Comparison of ENCODE assay signal across 9 cellular contexts in the genomic region with DNA sequence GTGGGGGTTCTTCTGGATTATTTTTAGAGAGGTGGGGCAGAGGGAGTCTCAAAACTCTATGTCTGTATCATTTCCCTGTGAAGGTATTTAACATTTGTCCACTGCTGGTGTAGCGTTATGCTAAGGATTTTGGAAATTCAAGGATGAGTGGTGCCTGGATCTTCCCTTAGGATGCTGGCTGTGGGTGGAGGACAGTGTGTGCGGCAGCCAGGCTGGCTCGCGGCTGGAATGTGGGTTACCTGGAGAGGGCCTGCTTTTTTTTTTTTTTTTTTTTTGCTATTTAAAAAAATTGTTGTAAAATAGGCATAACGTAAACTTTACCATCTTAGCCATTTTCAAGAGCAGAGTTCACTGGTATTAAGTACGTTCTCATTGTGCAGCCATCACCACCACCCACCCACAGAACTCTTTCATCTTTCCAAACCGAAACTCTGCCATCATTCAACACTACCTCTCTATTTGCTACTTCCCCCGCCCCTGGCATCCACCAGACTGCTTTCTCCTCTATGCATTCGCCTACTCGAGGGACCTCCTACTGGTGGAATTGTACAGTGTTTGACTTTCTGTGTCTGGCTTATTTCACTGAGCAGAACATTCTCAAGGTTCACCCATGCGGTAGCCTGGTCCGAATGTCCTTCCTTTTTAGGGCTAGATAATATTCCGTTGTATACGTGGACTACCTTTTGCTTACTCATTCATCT.
DNase-seq lines count a peak whose midpoint lies in the region; TF ChIP-seq lines count a peak whose summit lies in the region.
"Had no signal": no experiment of that assay in that cellular context is flagged by ENCODE, and none has a peak within 500 bp of the region (broad histone marks: within the 10 kb centered on the region; RNA-seq: fewer than 3 reads in every experiment).

No MANE protein-coding gene starts in this region.

- H3K4me1 ChIP-seq in colonic mucosa: no peaks in the 10 kb centered on the region

- no peaks in the 10 kb centered on the region for H3K36me3 ChIP-seq in colonic mucosa

- peak; percentile 23 for DNase-seq in activated T-cell treated with anti-CD3 and anti-CD28 coated beads for 48 hours (ENCODE audit: low read depth)
- DNase-seq in activated T-cell treated with anti-CD3 and anti-CD28 coated beads, Interleukin-2, amount 50 U/mL, for 1 hour: no peak
- peak; percentile 9 for DNase-seq in fibroblast of mammary gland (ENCODE audit: low read depth)
- peak; percentile 17 to 19 for DNase-seq in stimulated activated CD8-positive, alpha-beta memory T cell treated with anti-CD3 and anti-CD28 coated beads, Interleukin-15, amount 100 ng/mL, for 48 hours (ENCODE audit: low read depth in 2 of 2)
- DNase-seq in colonic mucosa: no peak
- no peak for DNase-seq in cerebellum (ENCODE audit: low spot score)
- no peak for DNase-seq in activated T-helper 1 cell treated with anti-CD3 and anti-CD28 coated beads, Interleukin-12 subunit alpha, Interleukin-12 subunit beta, Interleukin-2, Interleukin-4 antibody, amounts not matched to agents 30 ng/mL and 10 ng/mL and 1 ng/mL, durations not matched to agents 14 hours and 24 hours and 36 hours (ENCODE audit: low spot score)

- no peaks in the 10 kb centered on the region for H3K36me3 Mint-ChIP-seq in T-helper 1 cell treated with Interleukin-12 subunit alpha and Interleukin-12 subunit beta and Interleukin-4 antibody, amounts not matched to agents 30 μg/mL and 1 μg/mL, for 36 hours (ENCODE audit: low read depth)
- peaks cover 2% of the 10 kb centered on the region for H3K36me3 Mint-ChIP-seq in activated T-helper 1 cell treated with anti-CD3 and anti-CD28 coated beads, Interleukin-12 subunit alpha, Interleukin-12 subunit beta, Interleukin-2, Interleukin-4 antibody, amounts not matched to agents 30 ng/mL and 10 ng/mL and 1 ng/mL, durations not matched to agents 14 hours and 24 hours and 36 hours (ENCODE audit: low read depth)
- H3K36me3 Mint-ChIP-seq: activated naive CD4-positive, alpha-beta T cell treated with anti-CD3 and anti-CD28 coated beads, Interleukin-2, amount 50 U/mL, for 24 hours had no signal

- no peaks in the 10 kb centered on the region for H3K9me3 Mint-ChIP-seq in T-helper 1 cell treated with Interleukin-12 subunit alpha and Interleukin-12 subunit beta and Interleukin-4 antibody, amounts not matched to agents 30 μg/mL and 1 μg/mL, for 36 hours
- no peaks in the 10 kb centered on the region for H3K9me3 Mint-ChIP-seq in activated T-helper 1 cell treated with anti-CD3 and anti-CD28 coated beads, Interleukin-12 subunit alpha, Interleukin-12 subunit beta, Interleukin-2, Interleukin-4 antibody, amounts not matched to agents 30 ng/mL and 10 ng/mL and 1 ng/mL, durations not matched to agents 14 hours and 24 hours and 36 hours
- H3K9me3 Mint-ChIP-seq: activated naive CD4-positive, alpha-beta T cell treated with anti-CD3 and anti-CD28 coated beads, Interleukin-2, amount 50 U/mL, for 24 hours had no signal

- no peaks in the 10 kb centered on the region for H3K27me3 ChIP-seq in colonic mucosa

- H3K27me3 Mint-ChIP-seq in T-helper 1 cell treated with Interleukin-12 subunit alpha and Interleukin-12 subunit beta and Interleukin-4 antibody, amounts not matched to agents 30 μg/mL and 1 μg/mL, for 36 hours (ENCODE audit: low read depth): no peaks in the 10 kb centered on the region
- no peaks in the 10 kb centered on the region for H3K27me3 Mint-ChIP-seq in activated T-helper 1 cell treated with anti-CD3 and anti-CD28 coated beads, Interleukin-12 subunit alpha, Interleukin-12 subunit beta, Interleukin-2, Interleukin-4 antibody, amounts not matched to agents 30 ng/mL and 10 ng/mL and 1 ng/mL, durations not matched to agents 14 hours and 24 hours and 36 hours (ENCODE audit: insufficient read depth)
- H3K27me3 Mint-ChIP-seq: activated naive CD4-positive, alpha-beta T cell treated with anti-CD3 and anti-CD28 coated beads, Interleukin-2, amount 50 U/mL, for 24 hours had no signal

- peak overlapping the region; percentile 10 for H3K27ac Mint-ChIP-seq in T-helper 1 cell treated with Interleukin-12 subunit alpha and Interleukin-12 subunit beta and Interleukin-4 antibody, amounts not matched to agents 30 μg/mL and 1 μg/mL, for 36 hours
- no peak overlapping the region for H3K27ac Mint-ChIP-seq in activated T-helper 1 cell treated with anti-CD3 and anti-CD28 coated beads, Interleukin-12 subunit alpha, Interleukin-12 subunit beta, Interleukin-2, Interleukin-4 antibody, amounts not matched to agents 30 ng/mL and 10 ng/mL and 1 ng/mL, durations not matched to agents 14 hours and 24 hours and 36 hours
- H3K27ac Mint-ChIP-seq: activated naive CD4-positive, alpha-beta T cell treated with anti-CD3 and anti-CD28 coated beads, Interleukin-2, amount 50 U/mL, for 24 hours had no signal

- TF ChIP-seq CTCF in fibroblast of mammary gland (conservative IDR thresholded peaks at IDR 0.05; ENCODE audit: control insufficient read depth, insufficient read depth, low read depth, low read length) (peak; percentile 29), colonic mucosa (IDR thresholded peaks at IDR 0.05) (no peak)

- no peak overlapping the region for H3K4me3 Mint-ChIP-seq in T-helper 1 cell treated with Interleukin-12 subunit alpha and Interleukin-12 subunit beta and Interleukin-4 antibody, amounts not matched to agents 30 μg/mL and 1 μg/mL, for 36 hours
- H3K4me3 Mint-ChIP-seq in activated T-helper 1 cell treated with anti-CD3 and anti-CD28 coated beads, Interleukin-12 subunit alpha, Interleukin-12 subunit beta, Interleukin-2, Interleukin-4 antibody, amounts not matched to agents 30 ng/mL and 10 ng/mL and 1 ng/mL, durations not matched to agents 14 hours and 24 hours and 36 hours: no peak overlapping the region
- H3K4me3 Mint-ChIP-seq: activated naive CD4-positive, alpha-beta T cell treated with anti-CD3 and anti-CD28 coated beads, Interleukin-2, amount 50 U/mL, for 24 hours had no signal

- H3K9ac ChIP-seq in colonic mucosa (ENCODE audit: low read depth in 2 of 2, low read length in 2 of 2): no peak overlapping the region

- peaks cover 3% of the 10 kb centered on the region for H3K4me1 Mint-ChIP-seq in T-helper 1 cell treated with Interleukin-12 subunit alpha and Interleukin-12 subunit beta and Interleukin-4 antibody, amounts not matched to agents 30 μg/mL and 1 μg/mL, for 36 hours (ENCODE audit: low read depth)
- H3K4me1 Mint-ChIP-seq in activated T-helper 1 cell treated with anti-CD3 and anti-CD28 coated beads, Interleukin-12 subunit alpha, Interleukin-12 subunit beta, Interleukin-2, Interleukin-4 antibody, amounts not matched to agents 30 ng/mL and 10 ng/mL and 1 ng/mL, durations not matched to agents 14 hours and 24 hours and 36 hours (ENCODE audit: low read depth): peaks cover 15% of the 10 kb centered on the region

- intact Hi-C loops in colonic mucosa (cut with DNase I): no loop called here
- intact Hi-C loops in activated T-helper 1 cell treated with anti-CD3 and anti-CD28 coated beads, Interleukin-12 subunit alpha, Interleukin-12 subunit beta, Interleukin-2, Interleukin-4 antibody, amounts not matched to agents 30 ng/mL and 10 ng/mL and 1 ng/mL, durations not matched to agents 14 hours and 24 hours and 36 hours (cut with micrococcal nuclease): no loop called here

- no peak overlapping the region for H3K4me3 ChIP-seq in fibroblast of mammary gland (ENCODE audit: control insufficient read depth, low read depth, low read length)
- H3K4me3 ChIP-seq in colonic mucosa: no peak overlapping the region

- no peak overlapping the region for H3K27ac ChIP-seq in colonic mucosa

- H3K9me3 ChIP-seq in colonic mucosa: no peaks in the 10 kb centered on the region

Comparison
In these comparisons a context has a peak if more than half of its experiments do, and no peak if none do; other contexts are left out.
1. DNase-seq: peak in activated T-cell treated with anti-CD3 and anti-CD28 coated beads for 48 hours (single experiment), fibroblast of mammary gland (single experiment) and stimulated activated CD8-positive, alpha-beta memory T cell treated with anti-CD3 and anti-CD28 coated beads, Interleukin-15, amount 100 ng/mL, for 48 hours (2 of 2); none in activated T-cell treated with anti-CD3 and anti-CD28 coated beads, Interleukin-2, amount 50 U/mL, for 1 hour (single experiment), colonic mucosa (single experiment), cerebellum (single experiment) and activated T-helper 1 cell treated with anti-CD3 and anti-CD28 coated beads, Interleukin-12 subunit alpha, Interleukin-12 subunit beta, Interleukin-2, Interleukin-4 antibody, amounts not matched to agents 30 ng/mL and 10 ng/mL and 1 ng/mL, durations not matched to agents 14 hours and 24 hours and 36 hours (single experiment).